11 cellular contexts compared by ENCODE assay signal in genomic region chr6:166419717-166420116, GRCh38. TPM values are rescaled to one million over a fixed set of nuclear protein-coding genes. Genes with fewer than 3 reads are reported as not detected.
A peak's percentile ranks its signal among the peaks of the same experiment; 100 is the strongest.
DNase-seq lines count a peak whose midpoint lies in the region; ATAC-seq and TF ChIP-seq lines count a peak whose summit lies in the region.
"Had no signal": no experiment of that assay in that cellular context is flagged by ENCODE, and none has a peak within 500 bp of the region (broad histone marks: within the 10 kb centered on the region; RNA-seq: fewer than 3 reads in every experiment).

No MANE protein-coding gene starts in this region.

- H3K9ac ChIP-seq in DND-41 (ENCODE audit: low read depth, low read length): peak overlapping the region; percentile 43

- H3K4me1 Mint-ChIP-seq in activated naive CD8-positive, alpha-beta T cell treated with anti-CD3 and anti-CD28 coated beads, Interleukin-2, amount 10 ng/mL, durations not matched to agents 7 days and 5 days: peaks cover 54% of the 10 kb centered on the region

- H3K27me3 Mint-ChIP-seq in activated naive CD8-positive, alpha-beta T cell treated with anti-CD3 and anti-CD28 coated beads, Interleukin-2, amount 10 ng/mL, durations not matched to agents 7 days and 5 days: peaks cover 12% of the 10 kb centered on the region

- H3K79me2 ChIP-seq in DND-41 (ENCODE audit: insufficient read depth, low read length): no peaks in the 10 kb centered on the region

- TF ChIP-seq CTCF in DND-41 (IDR thresholded peaks at IDR 0.05; ENCODE audit: borderline replicate concordance, extremely low read depth, low read length, poor library complexity, severe bottlenecking): no peak

- H3K27me3 ChIP-seq in DND-41 (ENCODE audit: insufficient read depth, low read length, poor library complexity): no peaks in the 10 kb centered on the region
- H3K27me3 ChIP-seq: dorsolateral prefrontal cortex had no signal

- H3K36me3 ChIP-seq in DND-41 (ENCODE audit: insufficient read depth, low read length): no peaks in the 10 kb centered on the region

- peaks cover 77% of the 10 kb centered on the region for H3K4me1 ChIP-seq in DND-41 (ENCODE audit: insufficient read depth, low read length)
- H3K4me1 ChIP-seq: psoas muscle had no signal

- peak overlapping the region; percentile 20 for H2AFZ ChIP-seq in DND-41 (ENCODE audit: low read depth, low read length)

- peaks cover 15% of the 10 kb centered on the region for H3K36me3 Mint-ChIP-seq in activated naive CD8-positive, alpha-beta T cell treated with anti-CD3 and anti-CD28 coated beads, Interleukin-2, amount 10 ng/mL, durations not matched to agents 7 days and 5 days

- POLR2A ChIA-PET in activated naive CD8-positive, alpha-beta T cell treated with anti-CD3 and anti-CD28 coated beads, Interleukin-2, amount 10 ng/mL, durations not matched to agents 7 days and 5 days (lab: Charles Lee): interaction anchor here (1.5 kb wide), 1 partner anchor 15 kb away, joined by 5 read pairs; no protein-coding TSS in a partner anchor

- ATAC-seq in DND-41 (ENCODE audit: insufficient read depth, low read depth) (peak; percentile 27; the same call in 1 of the 3 replicates), GM19452 (IDR thresholded peaks at IDR 0.05; ENCODE audit: unreplicated experiment) (peak; percentile 13), HG03095 (IDR thresholded peaks at IDR 0.05; ENCODE audit: unreplicated experiment) (peak; percentile 9), left cardiac atrium (no peak)
- ATAC-seq in activated naive CD8-positive, alpha-beta T cell treated with anti-CD3 and anti-CD28 coated beads, Interleukin-2, amount 10 ng/mL, durations not matched to agents 7 days and 5 days (ENCODE audit: low read depth): no peak

- H3K27ac Mint-ChIP-seq in activated naive CD8-positive, alpha-beta T cell treated with anti-CD3 and anti-CD28 coated beads, Interleukin-2, amount 10 ng/mL, durations not matched to agents 7 days and 5 days: no peak overlapping the region

- DNase-seq in DND-41 (no peak), mucosa of gallbladder (ENCODE audit: low spot score) (no peak), ureter (ENCODE audit: low spot score) (no peak), DMS79 (lab: John Stamatoyannopoulos, UW) (no peak), left cardiac atrium (no peak)
- DNase-seq in activated naive CD8-positive, alpha-beta T cell treated with anti-CD3 and anti-CD28 coated beads, Interleukin-2, amount 10 ng/mL, durations not matched to agents 7 days and 5 days: no peak
- DNase-seq: SHP77 treated with DMSO at 0.1 percent for 48 hours had no signal

- no peaks in the 10 kb centered on the region for H4K20me1 ChIP-seq in DND-41 (ENCODE audit: insufficient read depth, low read length)

- peak overlapping the region in 1 of 2 experiments; percentile 3; a peak in 1 of 4 replicates for H3K4me3 ChIP-seq in DND-41 (ENCODE audit: low read depth in 1 of 2, low read length in 2 of 2)
- H3K4me3 ChIP-seq: dorsolateral prefrontal cortex, psoas muscle had no signal

- peaks cover 8% of the 10 kb centered on the region for H3K9me3 Mint-ChIP-seq in activated naive CD8-positive, alpha-beta T cell treated with anti-CD3 and anti-CD28 coated beads, Interleukin-2, amount 10 ng/mL, durations not matched to agents 7 days and 5 days

- H3K4me3 Mint-ChIP-seq in activated naive CD8-positive, alpha-beta T cell treated with anti-CD3 and anti-CD28 coated beads, Interleukin-2, amount 10 ng/mL, durations not matched to agents 7 days and 5 days: peak overlapping the region; percentile 45

- H3K27ac ChIP-seq in DND-41 (ENCODE audit: low read length): peak overlapping the region; percentile 96
- H3K27ac ChIP-seq: psoas muscle had no signal

- intact Hi-C loops in left cardiac atrium (cut with DNase I): no loop called here

- peak overlapping the region; percentile 32 for H3K4me2 ChIP-seq in DND-41 (ENCODE audit: insufficient read depth, low read length)

- H3K9me3 ChIP-seq in DND-41 (ENCODE audit: insufficient read depth, low read length, severe bottlenecking): no peaks in the 10 kb centered on the region
- H3K9me3 ChIP-seq: psoas muscle had no signal

RNA-seq across cellular contexts. Expression of gene MPC1, which starts 37.0 kb away (rescaled TPM):
- 10 to 100 TPM; 28.7 to 29.6 TPM for total RNA-seq in activated naive CD8-positive, alpha-beta T cell treated with anti-CD3 and anti-CD28 coated beads, Interleukin-2, amount 10 ng/mL, durations not matched to agents 7 days and 5 days
- total RNA-seq in mucosa of gallbladder (45.9 TPM), ureter (53.9 TPM), left cardiac atrium (100 to 1,000 TPM; 273 to 352 TPM)

Comparison
In these comparisons a context has a peak if more than half of its experiments do, and no peak if none do; other contexts are left out.
1. ATAC-seq: peak in DND-41 (single experiment), GM19452 (single experiment) and HG03095 (single experiment); none in activated naive CD8-positive, alpha-beta T cell treated with anti-CD3 and anti-CD28 coated beads, Interleukin-2, amount 10 ng/mL, durations not matched to agents 7 days and 5 days (single experiment) and left cardiac atrium (0 of 2).